8 cellular contexts compared by ENCODE assay signal in the genomic region with DNA sequence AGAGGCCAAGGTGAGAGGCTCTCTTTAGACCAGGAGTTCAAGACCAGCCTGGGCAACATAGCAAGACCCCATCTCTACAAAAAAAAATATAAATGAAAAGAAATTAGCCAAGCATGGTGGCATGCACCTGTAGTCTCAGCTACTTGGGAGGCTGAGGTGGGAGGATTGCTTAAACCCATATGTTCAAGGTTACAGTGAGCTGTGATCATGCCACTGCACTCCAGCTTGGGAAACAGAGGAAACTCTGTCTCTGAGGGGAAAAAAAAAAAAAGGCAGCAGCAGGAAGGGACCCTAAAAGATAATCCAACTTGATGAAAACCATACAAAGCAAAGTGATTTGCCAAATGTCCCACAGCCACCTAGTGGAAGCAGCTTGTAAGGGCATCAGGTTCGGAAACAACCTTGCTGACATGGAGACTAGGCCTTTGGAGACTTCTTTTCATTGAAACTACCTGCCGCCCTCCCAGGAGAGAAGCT. TPM values are rescaled to one million over a fixed set of nuclear protein-coding genes. Genes with fewer than 3 reads are reported as not detected.
A peak's percentile ranks its signal among the peaks of the same experiment; 100 is the strongest.
DNase-seq lines count a peak whose midpoint lies in the region; ATAC-seq, FAIRE-seq and TF ChIP-seq lines count a peak whose summit lies in the region.

No MANE protein-coding gene starts in this region.

- H3K27me3 ChIP-seq in HAP-1 (ENCODE audit: low read depth) (no peaks in the 10 kb centered on the region), gastroesophageal sphincter (no peaks in the 10 kb centered on the region), small intestine (ENCODE audit: control insufficient read depth in 2 of 2, insufficient read depth in 2 of 2, low read length in 2 of 2) (no peaks in the 10 kb centered on the region)

- peaks cover 15% of the 10 kb centered on the region for H3K4me1 Mint-ChIP-seq in activated T-helper 2 cell treated with anti-CD3 and anti-CD28 coated beads, Interferon-gamma antibody, Interleukin-2, Interleukin-4, amounts not matched to agents 10 μg/mL and 5 μg/mL and 100 μg/mL, durations not matched to agents 14 hours and 24 hours and 36 hours (ENCODE audit: low read depth)

- peak overlapping the region in 1 of 4 donors; percentile 6 for H3K27ac ChIP-seq in gastroesophageal sphincter
- no peak overlapping the region for H3K27ac ChIP-seq in small intestine (ENCODE audit: low read depth in 1 of 2, low read length in 1 of 2)

- no peaks in the 10 kb centered on the region for H3K27me3 Mint-ChIP-seq in activated T-helper 2 cell treated with anti-CD3 and anti-CD28 coated beads, Interferon-gamma antibody, Interleukin-2, Interleukin-4, amounts not matched to agents 10 μg/mL and 5 μg/mL and 100 μg/mL, durations not matched to agents 14 hours and 24 hours and 36 hours (ENCODE audit: low read depth)

- FAIRE-seq in G401.6 (lab: Jason Lieb, UNC): peak; percentile 58
- no peak for FAIRE-seq in small intestine (lab: Jason Lieb, UNC)

- H3K4me3 Mint-ChIP-seq in activated T-helper 2 cell treated with anti-CD3 and anti-CD28 coated beads, Interferon-gamma antibody, Interleukin-2, Interleukin-4, amounts not matched to agents 10 μg/mL and 5 μg/mL and 100 μg/mL, durations not matched to agents 14 hours and 24 hours and 36 hours (ENCODE audit: low read depth): no peak overlapping the region

- H3K27ac Mint-ChIP-seq in activated T-helper 2 cell treated with anti-CD3 and anti-CD28 coated beads, Interferon-gamma antibody, Interleukin-2, Interleukin-4, amounts not matched to agents 10 μg/mL and 5 μg/mL and 100 μg/mL, durations not matched to agents 14 hours and 24 hours and 36 hours: peak overlapping the region; percentile 51

- H3K36me3 ChIP-seq in HAP-1 (replicated peaks) (peaks cover 34% of the 10 kb centered on the region), gastroesophageal sphincter (peaks cover 6 to 92% of the 10 kb centered on the region in 2 donors), small intestine (ENCODE audit: control insufficient read depth in 2 of 2, insufficient read depth in 2 of 2, low read length in 2 of 2) (peaks cover 0 to 7% of the 10 kb centered on the region in 2 donors)

- ATAC-seq in gastroesophageal sphincter (no peak), GM18909 (IDR thresholded peaks at IDR 0.05; ENCODE audit: poor library complexity, unreplicated experiment) (no peak), GM19023 (IDR thresholded peaks at IDR 0.05; ENCODE audit: unreplicated experiment) (no peak)

- H3K4me3 ChIP-seq in HAP-1 (no peak overlapping the region), gastroesophageal sphincter (no peak overlapping the region), small intestine (ENCODE audit: low read depth in 1 of 2, low read length in 2 of 2) (no peak overlapping the region)

- in situ Hi-C loops in HAP-1 (cut with MboI; ENCODE audit: low sequenced_read_pairs): no loop called here

- peak; percentile 30 to 61 (median 40) for TF ChIP-seq CTCF in gastroesophageal sphincter (IDR thresholded peaks at IDR 0.05)

- 27 to 73% methylated on average over 2 of the region's 2 CpGs for WGBS in gastroesophageal sphincter (ENCODE audit: low coverage in 1 of 2), 2 donors
- WGBS in small intestine, 3 donors: 32 to 49% (median 45%) methylated on average over 2 of the region's 2 CpGs

- H3K9me3 ChIP-seq in HAP-1: no peaks in the 10 kb centered on the region
- no peaks in the 10 kb centered on the region for H3K9me3 ChIP-seq in gastroesophageal sphincter
- no peaks in the 10 kb centered on the region for H3K9me3 ChIP-seq in small intestine (ENCODE audit: control insufficient read depth, low read depth)

- H3K36me3 Mint-ChIP-seq in activated T-helper 2 cell treated with anti-CD3 and anti-CD28 coated beads, Interferon-gamma antibody, Interleukin-2, Interleukin-4, amounts not matched to agents 10 μg/mL and 5 μg/mL and 100 μg/mL, durations not matched to agents 14 hours and 24 hours and 36 hours (ENCODE audit: low read depth): peaks cover 55% of the 10 kb centered on the region

- DNase-seq in HAP-1 (ENCODE audit: low spot score in 2 of 2): peak; percentile 61 to 62
- DNase-seq in OCI-M1 (lab: John Stamatoyannopoulos, UW): peak; percentile 69
- peak; percentile 25 for DNase-seq in activated T-helper 2 cell treated with anti-CD3 and anti-CD28 coated beads, Interferon-gamma antibody, Interleukin-2, Interleukin-4, amounts not matched to agents 10 μg/mL and 5 μg/mL and 100 μg/mL, durations not matched to agents 14 hours and 24 hours and 36 hours (ENCODE audit: low spot score)
- DNase-seq in small intestine: peak; percentile 65

- intact Hi-C loops in activated T-helper 2 cell treated with anti-CD3 and anti-CD28 coated beads, Interferon-gamma antibody, Interleukin-2, Interleukin-4, amounts not matched to agents 10 μg/mL and 5 μg/mL and 100 μg/mL, durations not matched to agents 14 hours and 24 hours and 36 hours (cut with micrococcal nuclease): loop anchor here (5.0 kb wide), 1 partner anchor 136 kb away; no protein-coding TSS in a partner anchor

- no peaks in the 10 kb centered on the region for H3K9me3 Mint-ChIP-seq in activated T-helper 2 cell treated with anti-CD3 and anti-CD28 coated beads, Interferon-gamma antibody, Interleukin-2, Interleukin-4, amounts not matched to agents 10 μg/mL and 5 μg/mL and 100 μg/mL, durations not matched to agents 14 hours and 24 hours and 36 hours

- no peak for TF ChIP-seq POLR2A in gastroesophageal sphincter (IDR thresholded peaks at IDR 0.05)

- no peak for TF ChIP-seq EP300 in gastroesophageal sphincter (IDR thresholded peaks at IDR 0.05)

- H3K4me1 ChIP-seq in HAP-1 (no peaks in the 10 kb centered on the region), gastroesophageal sphincter (peaks cover 0 to 4% (median 0%) of the 10 kb centered on the region in 3 donors), small intestine (ENCODE audit: control insufficient read depth in 2 of 2, insufficient read depth in 1 of 2, low read depth in 1 of 2, low read length in 1 of 2) (no peaks in the 10 kb centered on the region)

RNA-seq across cellular contexts. Expression of gene PBLD, which starts 15.6 kb away (rescaled TPM):
- total RNA-seq in activated T-helper 2 cell treated with anti-CD3 and anti-CD28 coated beads, Interferon-gamma antibody, Interleukin-2, Interleukin-4, amounts not matched to agents 10 μg/mL and 5 μg/mL and 100 μg/mL, durations not matched to agents 14 hours and 24 hours and 36 hours: 1.3 TPM in 2 replicates
- 1 to 10 TPM; 5.7 to 9.5 (median 8.0) TPM for total RNA-seq in gastroesophageal sphincter
- polyA plus RNA-seq in small intestine: 100 to 1,000 TPM in 2 of 3 donors, 10 to 100 TPM in 1; 45.1 to 333 (median 181) TPM

RNA-seq across cellular contexts. Expression of gene HNRNPH3, which starts 16.4 kb away (rescaled TPM):
- 172 and 183 TPM in 2 replicates for total RNA-seq in activated T-helper 2 cell treated with anti-CD3 and anti-CD28 coated beads, Interferon-gamma antibody, Interleukin-2, Interleukin-4, amounts not matched to agents 10 μg/mL and 5 μg/mL and 100 μg/mL, durations not matched to agents 14 hours and 24 hours and 36 hours
- total RNA-seq in gastroesophageal sphincter: 10 to 100 TPM; 30.6 to 63.4 (median 56.3) TPM
- 100 to 1,000 TPM; 117 to 142 (median 135) TPM for polyA plus RNA-seq in small intestine

RNA-seq across cellular contexts. Expression of gene RUFY2, which starts 58.8 kb away (rescaled TPM):
- 11.3 and 12.1 TPM in 2 replicates for total RNA-seq in activated T-helper 2 cell treated with anti-CD3 and anti-CD28 coated beads, Interferon-gamma antibody, Interleukin-2, Interleukin-4, amounts not matched to agents 10 μg/mL and 5 μg/mL and 100 μg/mL, durations not matched to agents 14 hours and 24 hours and 36 hours
- total RNA-seq in gastroesophageal sphincter: 10 to 100 TPM; 17.9 to 29.0 (median 26.0) TPM
- 1 to 10 TPM; 4.5 to 5.4 (median 4.6) TPM for polyA plus RNA-seq in small intestine
